3 cellular contexts compared by ENCODE assay signal in genomic region chr10:78541528-78542470, GRCh38.
TF ChIP-seq lines count a peak whose summit lies in the region.

No MANE protein-coding gene starts in this region.

TF ChIP-seq in liver, 16 proteins besides CTCF, POLR2A, EP300 and RAD21:
- TF ChIP-seq HNF4G (IDR thresholded peaks at IDR 0.05) = no peak
- peak; percentile 32 for TF ChIP-seq SP1 (IDR thresholded peaks at IDR 0.05)
- no peak for TF ChIP-seq ATF3 (IDR thresholded peaks at IDR 0.05)
- peak; percentile 42 for TF ChIP-seq NR2F2 (IDR thresholded peaks at IDR 0.05)
- TF ChIP-seq RXRA (IDR thresholded peaks at IDR 0.05) = peak; percentile 3 to 40
- no peak for TF ChIP-seq FOXA2 (IDR thresholded peaks at IDR 0.05)
- TF ChIP-seq GABPA (IDR thresholded peaks at IDR 0.05 in 1 of 2, conservative IDR thresholded peaks at IDR 0.05 in 1 of 2) = no peak

TF ChIP-seq in HepG2, 621 proteins besides CTCF, POLR2A, EP300 and RAD21:
- TF ChIP-seq, protein P1, sequence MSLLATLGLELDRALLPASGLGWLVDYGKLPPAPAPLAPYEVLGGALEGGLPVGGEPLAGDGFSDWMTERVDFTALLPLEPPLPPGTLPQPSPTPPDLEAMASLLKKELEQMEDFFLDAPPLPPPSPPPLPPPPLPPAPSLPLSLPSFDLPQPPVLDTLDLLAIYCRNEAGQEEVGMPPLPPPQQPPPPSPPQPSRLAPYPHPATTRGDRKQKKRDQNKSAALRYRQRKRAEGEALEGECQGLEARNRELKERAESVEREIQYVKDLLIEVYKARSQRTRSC (CRISPR knock-in tag; IDR thresholded peaks at IDR 0.05; ENCODE audit: low read depth) = no peak
- TF ChIP-seq ZNF7 (CRISPR knock-in tag; IDR thresholded peaks at IDR 0.05) (no peak), BORCS8-MEF2B (CRISPR knock-in tag; IDR thresholded peaks at IDR 0.05) (no peak), GATAD1 (CRISPR knock-in tag; IDR thresholded peaks at IDR 0.05) (no peak), RBM22 (optimal IDR thresholded peaks at IDR 0.05; ENCODE audit: low read length) (no peak), FOXO1 (CRISPR knock-in tag; IDR thresholded peaks at IDR 0.05) (no peak), ZNF451 (CRISPR knock-in tag; IDR thresholded peaks at IDR 0.05) (no peak), ZBTB7A (CRISPR knock-in tag; IDR thresholded peaks at IDR 0.05) (no peak), HCFC1 (IDR thresholded peaks at IDR 0.05; ENCODE audit: low read depth, low read length) (no peak), ZNF780A (CRISPR knock-in tag; IDR thresholded peaks at IDR 0.05) (no peak), GATA4 (IDR thresholded peaks at IDR 0.05; ENCODE audit: borderline replicate concordance, low read depth) (no peak), KAT2B (IDR thresholded peaks at IDR 0.05; ENCODE audit: borderline replicate concordance, low read depth, low read length) (no peak), ZNF563 (CRISPR knock-in tag; IDR thresholded peaks at IDR 0.05) (no peak), NFRKB (IDR thresholded peaks at IDR 0.05) (no peak), ZSCAN9 (CRISPR knock-in tag; IDR thresholded peaks at IDR 0.05; ENCODE audit: borderline replicate concordance) (no peak), SIX4 (CRISPR knock-in tag; IDR thresholded peaks at IDR 0.05) (no peak)

TF ChIP-seq in SK-N-SH, 30 proteins besides CTCF, POLR2A, EP300 and RAD21:
- TF ChIP-seq NRF1 (IDR thresholded peaks at IDR 0.05; ENCODE audit: low read depth, low read length) = no peak
- TF ChIP-seq CHD2 (IDR thresholded peaks at IDR 0.05; ENCODE audit: low read length, partially characterized antibody) = no peak
- no peak for TF ChIP-seq MEF2A (IDR thresholded peaks at IDR 0.05; ENCODE audit: borderline replicate concordance, low read depth)
- no peak for TF ChIP-seq TAF1 (IDR thresholded peaks at IDR 0.05; ENCODE audit: borderline replicate concordance, low read depth, low read length)
- no peak for TF ChIP-seq SIN3A (IDR thresholded peaks at IDR 0.05; ENCODE audit: borderline replicate concordance, low read depth, low read length)
- no peak for TF ChIP-seq GATA2 (CRISPR knock-in tag; IDR thresholded peaks at IDR 0.05)
- no peak for TF ChIP-seq FOXJ3 (CRISPR knock-in tag; IDR thresholded peaks at IDR 0.05)
- no peak for TF ChIP-seq POLR2AphosphoS5 (IDR thresholded peaks at IDR 0.05; ENCODE audit: low read depth, low read length)
- TF ChIP-seq TCF12 (IDR thresholded peaks at IDR 0.05) = no peak
- no peak for TF ChIP-seq ELF1 (IDR thresholded peaks at IDR 0.05)
- TF ChIP-seq YY1 (IDR thresholded peaks at IDR 0.05; ENCODE audit: low read depth) = no peak
- TF ChIP-seq MAX (IDR thresholded peaks at IDR 0.05; ENCODE audit: low read depth) = no peak
- TF ChIP-seq FOXM1 (IDR thresholded peaks at IDR 0.05; ENCODE audit: low read depth) = no peak
- TF ChIP-seq FOSL2 (IDR thresholded peaks at IDR 0.05; ENCODE audit: borderline replicate concordance, low read depth) = no peak
- no peak for TF ChIP-seq ZBTB33 (IDR thresholded peaks at IDR 0.05; ENCODE audit: borderline replicate concordance, low read depth)
- no peak for TF ChIP-seq GABPA (IDR thresholded peaks at IDR 0.05; ENCODE audit: low read depth)
